In the genomic region with DNA sequence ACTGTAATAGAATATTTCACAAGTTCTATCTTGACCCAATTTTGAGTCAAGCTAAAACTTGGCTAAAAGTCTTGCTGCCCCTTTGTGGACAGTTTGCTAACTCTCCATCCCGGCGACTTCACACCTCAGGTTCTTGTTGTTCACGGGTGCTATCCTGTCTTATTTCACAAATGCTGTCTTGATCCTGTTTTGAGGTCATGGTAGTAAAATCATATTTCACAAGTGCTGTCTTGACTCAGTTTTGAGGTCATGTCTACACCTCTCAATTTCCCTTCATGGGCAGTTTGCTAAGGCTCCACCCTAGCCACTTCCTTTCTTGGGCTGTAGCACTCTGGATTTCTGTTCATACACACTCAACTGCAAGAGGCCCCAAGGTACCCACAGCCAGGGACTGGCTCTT, we compare ENCODE assay signal across 12 cellular contexts.
A peak's percentile ranks its signal among the peaks of the same experiment; 100 is the strongest.
DNase-seq lines count a peak whose midpoint lies in the region; TF ChIP-seq lines count a peak whose summit lies in the region.
"Had no signal": no experiment of that assay in that cellular context is flagged by ENCODE, and none has a peak within 500 bp of the region (broad histone marks: within the 10 kb centered on the region; RNA-seq: fewer than 3 reads in every experiment).

No MANE protein-coding gene starts in this region.

- H3K9me3 ChIP-seq in HAP-1 = no peaks in the 10 kb centered on the region
- H3K9me3 ChIP-seq: breast epithelium, esophagus squamous epithelium, upper lobe of left lung had no signal

- TF ChIP-seq CTCF in GM13977 (IDR thresholded peaks at IDR 0.05; ENCODE audit: extremely low read depth, insufficient read depth, missing control alignments) (no peak), nephron progenitor cell (IDR thresholded peaks at IDR 0.05) (no peak)

- H3K4me1 ChIP-seq in HAP-1 = peaks cover 6% of the 10 kb centered on the region; the same call in 1 of the 2 replicates
- H3K4me1 ChIP-seq: breast epithelium, esophagus squamous epithelium had no signal

- H3K36me3 Mint-ChIP-seq in nephron progenitor cell (ENCODE audit: low read depth) = no peaks in the 10 kb centered on the region

- DNase-seq in activated effector memory CD4-positive, alpha-beta T cell treated with Interleukin-2 at 50 U/mL for 16 hours = peak; percentile 8
- DNase-seq in activated effector memory CD4-positive, alpha-beta T cell treated with anti-CD3 and anti-CD28 coated beads, Interleukin-2, amount 50 U/mL, for 16 hours = no peak
- DNase-seq in NOMO-1 (lab: John Stamatoyannopoulos, UW; ENCODE audit: unreplicated experiment in 2 of 2) (peak; percentile 94 to 98), amniotic epithelial cell (ENCODE audit: low read depth) (peak; percentile 32), GM13977 (ENCODE audit: low spot score) (no peak), HAP-1 (ENCODE audit: low spot score in 2 of 2) (no peak), nephron progenitor cell (no peak)
- DNase-seq in stimulated activated CD8-positive, alpha-beta memory T cell treated with anti-CD3 and anti-CD28 coated beads, Interleukin-2, amount 100 ng/mL, for 1 hour (ENCODE audit: low read depth in 2 of 2) = peak; percentile 6 to 14
- DNase-seq: esophagus squamous epithelium, NCI-H524 had no signal

- in situ Hi-C loops in GM13977 (cut with MboI; ENCODE audit: low pct_unique_long_range_greater_than_20kb, low sequenced_read_pairs, unreplicated experiment) = no loop called here
- in situ Hi-C loops in HAP-1 (cut with MboI; ENCODE audit: low sequenced_read_pairs) = loop anchor here (10.0 kb wide), 1 partner anchor 146 kb away; no protein-coding TSS in a partner anchor

- peaks cover 10% of the 10 kb centered on the region for H3K9me3 Mint-ChIP-seq in nephron progenitor cell

- H3K27me3 Mint-ChIP-seq in nephron progenitor cell (ENCODE audit: low read depth, poor library complexity) = peaks cover 3% of the 10 kb centered on the region

- no peaks in the 10 kb centered on the region for H3K4me1 Mint-ChIP-seq in nephron progenitor cell

- no peak overlapping the region for H3K4me3 ChIP-seq in HAP-1
- H3K4me3 ChIP-seq: breast epithelium, esophagus squamous epithelium, upper lobe of left lung had no signal

- H3K27me3 ChIP-seq in HAP-1 (ENCODE audit: low read depth) = no peaks in the 10 kb centered on the region
- H3K27me3 ChIP-seq: breast epithelium, esophagus squamous epithelium, upper lobe of left lung had no signal

- no peaks in the 10 kb centered on the region for H3K36me3 ChIP-seq in HAP-1 (replicated peaks)
- H3K36me3 ChIP-seq: breast epithelium, esophagus squamous epithelium, upper lobe of left lung had no signal

- no peak overlapping the region for H3K27ac Mint-ChIP-seq in nephron progenitor cell

- H3K4me3 Mint-ChIP-seq in nephron progenitor cell = no peak overlapping the region

Comparison
In these comparisons a context has a peak if more than half of its experiments do, and no peak if none do; other contexts are left out.
1. DNase-seq: peak in activated effector memory CD4-positive, alpha-beta T cell treated with Interleukin-2 at 50 U/mL for 16 hours (single experiment), NOMO-1 (2 of 2), amniotic epithelial cell (single experiment) and stimulated activated CD8-positive, alpha-beta memory T cell treated with anti-CD3 and anti-CD28 coated beads, Interleukin-2, amount 100 ng/mL, for 1 hour (2 of 2); none in activated effector memory CD4-positive, alpha-beta T cell treated with anti-CD3 and anti-CD28 coated beads, Interleukin-2, amount 50 U/mL, for 16 hours (single experiment), GM13977 (single experiment), HAP-1 (0 of 2) and nephron progenitor cell (single experiment).